ENCODE assay signal across 1 cellular context in genomic region chr9:135951889-135952663, GRCh38.
A peak's percentile ranks its signal among the peaks of the same experiment; 100 is the strongest.
TF ChIP-seq lines count a peak whose summit lies in the region.

No MANE protein-coding gene starts in this region.

TF ChIP-seq in K562, 482 proteins besides CTCF, POLR2A, EP300 and RAD21 (continued from another document and continues in another):
- TF ChIP-seq STAT6 (CRISPR knock-in tag; IDR thresholded peaks at IDR 0.05), result peak; percentile 63; the same call in 1 of the 2 replicates
- no peak for TF ChIP-seq ZNF280A (IDR thresholded peaks at IDR 0.05; ENCODE audit: low read depth, partially characterized antibody)
- no peak for TF ChIP-seq NCOA2 (IDR thresholded peaks at IDR 0.05; ENCODE audit: partially characterized antibody in 2 of 2)
- TF ChIP-seq HDGF (IDR thresholded peaks at IDR 0.05), result peak; percentile 76; the same call in 1 of the 2 replicates
- TF ChIP-seq ZBTB11 (CRISPR knock-in tag; IDR thresholded peaks at IDR 0.05), result peak in 1 of 3 experiments; percentile 78; a peak in 2 of 6 replicates
- TF ChIP-seq ZNF830 (CRISPR knock-in tag; IDR thresholded peaks at IDR 0.05), result no peak
- peak in 1 of 3 experiments; percentile 14 for TF ChIP-seq YY1 (IDR thresholded peaks at IDR 0.05; ENCODE audit: borderline replicate concordance in 1 of 3, control insufficient read depth in 1 of 3, extremely low read depth in 1 of 3, insufficient read depth in 3 of 3, insufficient read length in 1 of 3, insufficient replicate concordance in 2 of 3, low read depth in 1 of 3, low read length in 2 of 3)
- peak; percentile 87 to 90 for TF ChIP-seq MAZ (CRISPR knock-in tag; conservative IDR thresholded peaks at IDR 0.05 in 1 of 2, IDR thresholded peaks at IDR 0.05 in 1 of 2)
- peak; percentile 95 for TF ChIP-seq ERF (CRISPR knock-in tag; IDR thresholded peaks at IDR 0.05)
- no peak for TF ChIP-seq NR3C1 (CRISPR knock-in tag; IDR thresholded peaks at IDR 0.05)
- TF ChIP-seq MED1 (CRISPR knock-in tag; IDR thresholded peaks at IDR 0.05; ENCODE audit: borderline replicate concordance), result no peak
- TF ChIP-seq ZFX (CRISPR knock-in tag; IDR thresholded peaks at IDR 0.05), result peak; percentile 94
- TF ChIP-seq ZNF655 (CRISPR knock-in tag; IDR thresholded peaks at IDR 0.05), result no peak
- TF ChIP-seq ARNT (IDR thresholded peaks at IDR 0.05), result peak; percentile 86 to 89
- TF ChIP-seq HNRNPUL1 (IDR thresholded peaks at IDR 0.05; ENCODE audit: low read length), result no peak
- no peak for TF ChIP-seq ZC3H8 (IDR thresholded peaks at IDR 0.05)
- TF ChIP-seq CBFA2T3 (IDR thresholded peaks at IDR 0.05), result no peak
- TF ChIP-seq L3MBTL2 (IDR thresholded peaks at IDR 0.05), result peak; percentile 60; the same call in 1 of the 2 replicates
- peak; percentile 66 to 97; a peak in 3 of 4 replicates for TF ChIP-seq RCOR1 (IDR thresholded peaks at IDR 0.05; ENCODE audit: borderline replicate concordance in 1 of 2, low read depth in 2 of 2, low read length in 2 of 2)
- TF ChIP-seq ETV5 (CRISPR knock-in tag; IDR thresholded peaks at IDR 0.05; ENCODE audit: low read depth), result peak; percentile 76
- peak; percentile 98 for TF ChIP-seq SMAD4 (CRISPR knock-in tag; conservative IDR thresholded peaks at IDR 0.05)
- TF ChIP-seq KLF10 (CRISPR knock-in tag; IDR thresholded peaks at IDR 0.05), result no peak
- TF ChIP-seq GATA2 (CRISPR knock-in tag; IDR thresholded peaks at IDR 0.05), result peak; percentile 99
- peak; percentile 84; the same call in 1 of the 2 replicates for TF ChIP-seq MXI1 (IDR thresholded peaks at IDR 0.05; ENCODE audit: low read depth, low read length)
- TF ChIP-seq NFYB (IDR thresholded peaks at IDR 0.05; ENCODE audit: extremely low read depth, insufficient read length), result no peak
- TF ChIP-seq C11orf30 (IDR thresholded peaks at IDR 0.05; ENCODE audit: low read depth), result no peak
- TF ChIP-seq ZNF444 (CRISPR knock-in tag; IDR thresholded peaks at IDR 0.05), result 0 out of 2 replicates have a peak, but pooled peaks have one; percentile 56
- no peak for TF ChIP-seq ILK (tag; IDR thresholded peaks at IDR 0.05; ENCODE audit: borderline replicate concordance, low read depth)
- peak; percentile 17 for TF ChIP-seq SMARCB1 (IDR thresholded peaks at IDR 0.05; ENCODE audit: insufficient read length, low read depth)
- no peak for TF ChIP-seq ZNF785 (CRISPR knock-in tag; IDR thresholded peaks at IDR 0.05)
- TF ChIP-seq RB1 (IDR thresholded peaks at IDR 0.05; ENCODE audit: low read depth), result no peak
- no peak for TF ChIP-seq DLX4 (CRISPR knock-in tag; IDR thresholded peaks at IDR 0.05)
- no peak for TF ChIP-seq ZFPM2 (CRISPR knock-in tag; IDR thresholded peaks at IDR 0.05)
- TF ChIP-seq TSC22D4 (tag; IDR thresholded peaks at IDR 0.05), result no peak
- TF ChIP-seq ZNF512 (tag; IDR thresholded peaks at IDR 0.05), result no peak
- TF ChIP-seq SIN3A (IDR thresholded peaks at IDR 0.05; ENCODE audit: borderline replicate concordance in 2 of 2, control insufficient read depth in 1 of 2, low read depth in 2 of 2, low read length in 2 of 2), result peak; percentile 4 to 51; a peak in 2 of 4 replicates
- peak; percentile 76 for TF ChIP-seq ZNF584 (CRISPR knock-in tag; IDR thresholded peaks at IDR 0.05; ENCODE audit: low read depth)
- TF ChIP-seq STAG1 (CRISPR knock-in tag; IDR thresholded peaks at IDR 0.05; ENCODE audit: borderline replicate concordance), result no peak
- TF ChIP-seq THAP12 (CRISPR knock-in tag; IDR thresholded peaks at IDR 0.05), result peak; percentile 19; the same call in 1 of the 2 replicates
- TF ChIP-seq ZBTB34 (CRISPR knock-in tag; IDR thresholded peaks at IDR 0.05), result no peak
- peak; percentile 88 for TF ChIP-seq MAX (CRISPR knock-in tag; IDR thresholded peaks at IDR 0.05)
- peak; percentile 99 for TF ChIP-seq DPF2 (IDR thresholded peaks at IDR 0.05)
- peak; percentile 98 for TF ChIP-seq PKNOX1 (IDR thresholded peaks at IDR 0.05)
- no peak for TF ChIP-seq GTF2F1 (IDR thresholded peaks at IDR 0.05; ENCODE audit: low read depth, low read length)
- no peak for TF ChIP-seq ZNF699 (CRISPR knock-in tag; IDR thresholded peaks at IDR 0.05; ENCODE audit: insufficient replicate concordance)
- TF ChIP-seq ZNF121 (CRISPR knock-in tag; conservative IDR thresholded peaks at IDR 0.05), result no peak
- peak; percentile 66; the same call in 1 of the 2 replicates for TF ChIP-seq ZNF766 (CRISPR knock-in tag; conservative IDR thresholded peaks at IDR 0.05)
- no peak for TF ChIP-seq PTBP1 (IDR thresholded peaks at IDR 0.05; ENCODE audit: low read depth, low read length)
- TF ChIP-seq RFX5 (IDR thresholded peaks at IDR 0.05; ENCODE audit: low read depth, low read length), result no peak
- no peak for TF ChIP-seq NFXL1 (CRISPR knock-in tag; IDR thresholded peaks at IDR 0.05)
- no peak for TF ChIP-seq USF2 (CRISPR knock-in tag; IDR thresholded peaks at IDR 0.05)
- TF ChIP-seq ESRRA (IDR thresholded peaks at IDR 0.05; ENCODE audit: borderline replicate concordance, low read depth), result peak; percentile 69; the same call in 1 of the 2 replicates
